ENCODE assay signal across 1 cellular context in the genomic region with DNA sequence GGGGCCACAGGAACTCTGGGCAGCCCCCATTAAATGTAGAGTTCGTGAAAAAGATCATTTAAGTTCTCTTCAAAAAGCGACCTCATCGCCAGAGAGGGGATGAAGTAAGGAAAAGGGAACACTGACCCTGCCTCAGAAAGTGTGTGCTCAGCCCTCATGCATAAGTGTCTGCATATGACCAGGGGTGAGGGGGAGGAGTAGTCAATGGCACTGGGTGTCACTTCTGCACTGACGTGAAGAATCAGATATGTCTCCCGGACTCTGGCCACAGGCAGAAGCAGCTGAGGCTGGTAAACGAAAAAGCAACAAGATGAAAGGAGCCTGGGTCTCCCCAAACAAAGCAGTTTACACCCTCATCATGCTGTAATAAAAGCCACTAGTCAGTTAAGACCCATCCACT.
TF ChIP-seq lines count a peak whose summit lies in the region.
"Not testable (repeated sequence)": the region's sequence is repeated elsewhere in the genome, so short reads cannot be mapped to it uniquely, and the experiment has no call there.

No MANE protein-coding gene starts in this region.

TF ChIP-seq in K562, 482 proteins besides CTCF, POLR2A, EP300 and RAD21:
- TF ChIP-seq ZFP36 (IDR thresholded peaks at IDR 0.05; ENCODE audit: low read depth, low read length, partially characterized antibody) = peak; percentile 10
- not testable (repeated sequence) for TF ChIP-seq NR2C2, ATF1 (CRISPR knock-in tag; IDR thresholded peaks at IDR 0.05)
- TF ChIP-seq NR2C2 (tag; IDR thresholded peaks at IDR 0.05) = peak; percentile 42; the same call in 1 of the 2 replicates
- peak; percentile 34; the same call in 1 of the 2 replicates for TF ChIP-seq ATF1 (tag; IDR thresholded peaks at IDR 0.05)
- TF ChIP-seq, protein P1, sequence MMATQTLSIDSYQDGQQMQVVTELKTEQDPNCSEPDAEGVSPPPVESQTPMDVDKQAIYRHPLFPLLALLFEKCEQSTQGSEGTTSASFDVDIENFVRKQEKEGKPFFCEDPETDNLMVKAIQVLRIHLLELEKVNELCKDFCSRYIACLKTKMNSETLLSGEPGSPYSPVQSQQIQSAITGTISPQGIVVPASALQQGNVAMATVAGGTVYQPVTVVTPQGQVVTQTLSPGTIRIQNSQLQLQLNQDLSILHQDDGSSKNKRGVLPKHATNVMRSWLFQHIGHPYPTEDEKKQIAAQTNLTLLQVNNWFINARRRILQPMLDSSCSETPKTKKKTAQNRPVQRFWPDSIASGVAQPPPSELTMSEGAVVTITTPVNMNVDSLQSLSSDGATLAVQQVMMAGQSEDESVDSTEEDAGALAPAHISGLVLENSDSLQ (IDR thresholded peaks at IDR 0.05) = 0 out of 2 replicates have a peak, but pooled peaks have one; percentile 32
- TF ChIP-seq CREM (IDR thresholded peaks at IDR 0.05; ENCODE audit: low read depth) = peak; percentile 28; the same call in 1 of the 2 replicates
TF ChIP-seq in K562: peak in this region for 5; not testable (repeated sequence) for 477.
